In the genomic region with DNA sequence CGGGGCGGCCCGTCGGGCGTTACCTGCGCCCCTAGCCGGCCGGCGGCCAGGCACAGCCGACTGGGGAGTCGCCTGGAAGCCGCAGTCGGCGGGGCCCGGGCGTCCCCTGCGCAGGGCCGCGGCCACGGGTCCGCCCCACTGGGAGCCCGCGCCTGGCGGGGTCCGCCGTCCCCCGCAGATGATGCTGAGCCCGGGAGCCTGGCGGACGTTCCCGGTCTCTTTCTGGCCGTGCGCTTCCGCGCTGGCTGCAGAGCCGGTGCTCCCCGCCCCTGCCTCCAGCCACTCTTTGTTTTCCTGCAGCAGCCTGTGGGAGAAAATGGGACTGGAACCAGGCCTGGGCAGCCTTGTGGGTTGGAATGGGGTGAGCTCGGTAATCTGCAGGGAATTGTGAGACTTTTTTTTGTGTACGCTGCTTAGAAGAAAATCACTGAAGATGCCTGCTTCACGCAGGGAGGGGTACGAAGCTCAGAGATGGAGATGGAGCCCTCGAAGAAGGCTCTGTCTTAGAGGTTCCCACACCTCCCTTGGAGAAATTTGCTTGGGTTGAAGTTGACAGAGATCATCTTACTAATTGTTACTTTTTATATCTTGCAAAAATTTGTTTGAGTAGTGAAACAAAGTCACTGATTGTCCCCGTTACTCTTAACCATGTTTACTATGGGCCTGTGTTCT, we compare ENCODE assay signal across 8 cellular contexts. TPM values are rescaled to one million over a fixed set of nuclear protein-coding genes. Genes with fewer than 3 reads are reported as not detected.
A peak's percentile ranks its signal among the peaks of the same experiment; 100 is the strongest.
DNase-seq lines count a peak whose midpoint lies in the region; ATAC-seq and TF ChIP-seq lines count a peak whose summit lies in the region.

No MANE protein-coding gene starts in this region.

- peak overlapping the region; percentile 90 to 91 for H3K4me3 Mint-ChIP-seq in effector memory CD8-positive, alpha-beta T cell

- H3K4me1 ChIP-seq in BLaER1 treated with 17β-estradiol and CSF1 and Interleukin-3, amounts not matched to agents 10 nM and 100 nM: peaks cover 34 to 66% (median 59%) of the 10 kb centered on the region in 10 experiments
- H3K4me1 ChIP-seq in SJCRH30: peaks cover 26% of the 10 kb centered on the region
- H3K4me1 ChIP-seq in lower lobe of right lung: peaks cover 38% of the 10 kb centered on the region

- intact Hi-C loops in lower lobe of right lung (cut with DNase I): no loop called here

- peaks cover 0 to 8% (median 0%) of the 10 kb centered on the region in 11 experiments; a peak in 4 of 22 replicates for H3K27me3 ChIP-seq in BLaER1 treated with 17β-estradiol and CSF1 and Interleukin-3, amounts not matched to agents 10 nM and 100 nM
- H3K27me3 ChIP-seq in SJCRH30 (no peaks in the 10 kb centered on the region), lower lobe of right lung (ENCODE audit: low read depth) (no peaks in the 10 kb centered on the region)

- peaks cover 0 to 3% (median 0%) of the 10 kb centered on the region in 11 experiments; a peak in 4 of 22 replicates for H3K9me3 ChIP-seq in BLaER1 treated with 17β-estradiol and CSF1 and Interleukin-3, amounts not matched to agents 10 nM and 100 nM (replicated peaks in 1 of 11)
- H3K9me3 ChIP-seq in SJCRH30 (replicated peaks): no peaks in the 10 kb centered on the region; the same call in 1 of the 2 replicates
- H3K9me3 ChIP-seq in lower lobe of right lung: no peaks in the 10 kb centered on the region

- peak overlapping the region; percentile 62 to 92 (median 87) for H3K27ac ChIP-seq in BLaER1 treated with 17β-estradiol and CSF1 and Interleukin-3, amounts not matched to agents 10 nM and 100 nM
- H3K27ac ChIP-seq in SJCRH30 (peak overlapping the region; percentile 78), lower lobe of right lung (peak overlapping the region; percentile 88), temporal lobe (ENCODE audit: low read depth, low read length) (peak overlapping the region; percentile 74)

- peaks cover 8% of the 10 kb centered on the region for H3K36me3 Mint-ChIP-seq in effector memory CD8-positive, alpha-beta T cell (ENCODE audit: insufficient read depth)

- H3K4me1 Mint-ChIP-seq in effector memory CD8-positive, alpha-beta T cell (ENCODE audit: low read depth in 2 of 2): peaks cover 30 to 36% of the 10 kb centered on the region in 2 donors

- ATAC-seq in GM18909 (IDR thresholded peaks at IDR 0.05; ENCODE audit: poor library complexity, unreplicated experiment): peak; percentile 27
- peak; percentile 16 for ATAC-seq in HG03159 (IDR thresholded peaks at IDR 0.05; ENCODE audit: unreplicated experiment)
- peak; percentile 29 for ATAC-seq in effector memory CD8-positive, alpha-beta T cell (replicated peaks)
- peak; percentile 29 to 35 for ATAC-seq in lower lobe of right lung

- peak overlapping the region; percentile 64 to 99 (median 90) for H3K4me2 ChIP-seq in BLaER1 treated with 17β-estradiol and CSF1 and Interleukin-3, amounts not matched to agents 10 nM and 100 nM

- peaks cover 0 to 37% (median 14%) of the 10 kb centered on the region in 11 experiments; a peak in 12 of 22 replicates for H3K36me3 ChIP-seq in BLaER1 treated with 17β-estradiol and CSF1 and Interleukin-3, amounts not matched to agents 10 nM and 100 nM
- H3K36me3 ChIP-seq in SJCRH30 (no peaks in the 10 kb centered on the region), lower lobe of right lung (no peaks in the 10 kb centered on the region)

- H3K27ac Mint-ChIP-seq in effector memory CD8-positive, alpha-beta T cell: peak overlapping the region; percentile 86 to 87

- TF ChIP-seq CTCF in lower lobe of right lung (IDR thresholded peaks at IDR 0.05): no peak

- DNase-seq in SJCRH30: peak; percentile 45 to 60
- no peak for DNase-seq in effector memory CD8-positive, alpha-beta T cell
- no peak for DNase-seq in lower lobe of right lung
- no peak for DNase-seq in activated gamma-delta T cell (lab: John Stamatoyannopoulos, UW)

- peak overlapping the region; percentile 87 to 98 (median 96) for H3K4me3 ChIP-seq in BLaER1 treated with 17β-estradiol and CSF1 and Interleukin-3, amounts not matched to agents 10 nM and 100 nM
- H3K4me3 ChIP-seq in SJCRH30: peak overlapping the region; percentile 98
- peak overlapping the region; percentile 95 for H3K4me3 ChIP-seq in lower lobe of right lung

- peaks cover 0 to 2% of the 10 kb centered on the region in 2 donors for H3K27me3 Mint-ChIP-seq in effector memory CD8-positive, alpha-beta T cell

- H3K9ac ChIP-seq in BLaER1 treated with 17β-estradiol and CSF1 and Interleukin-3, amounts not matched to agents 10 nM and 100 nM: peak overlapping the region; percentile 82 to 92 (median 89)

- H3K9me3 Mint-ChIP-seq in effector memory CD8-positive, alpha-beta T cell: no peaks in the 10 kb centered on the region

- peaks cover 4 to 55% (median 52%) of the 10 kb centered on the region in 11 experiments; a peak in 19 of 22 replicates for H4K20me1 ChIP-seq in BLaER1 treated with 17β-estradiol and CSF1 and Interleukin-3, amounts not matched to agents 10 nM and 100 nM

RNA-seq across cellular contexts. Expression of a gene that starts 0.8 kb away (rescaled TPM):
- total RNA-seq in SJCRH30 (2014; rRNA removed; shearing (Covaris generic)): 39.1 and 42.3 TPM in 2 replicates
- total RNA-seq in lower lobe of right lung (57.5 TPM), temporal lobe (62.4 TPM)

RNA-seq across cellular contexts. Expression of a gene that starts 53.1 kb away (rescaled TPM):
- total RNA-seq in SJCRH30 (2014; rRNA removed; shearing (Covaris generic)): 53.5 and 53.6 TPM in 2 replicates
- total RNA-seq in lower lobe of right lung (64.5 TPM), temporal lobe (36.6 TPM)

Comparison
In these comparisons a context has a peak if more than half of its experiments do, and no peak if none do; other contexts are left out.
1. DNase-seq: peak in SJCRH30 (2 of 2); none in effector memory CD8-positive, alpha-beta T cell (0 of 3), lower lobe of right lung (single experiment) and activated gamma-delta T cell (single experiment).
2. Peak in every context shown above with its lines, with median percentiles within 50 percentile points of each other: H3K27ac ChIP-seq, H3K4me3 ChIP-seq and ATAC-seq.